ENCODE assay signal across 9 cellular contexts in the genomic region with DNA sequence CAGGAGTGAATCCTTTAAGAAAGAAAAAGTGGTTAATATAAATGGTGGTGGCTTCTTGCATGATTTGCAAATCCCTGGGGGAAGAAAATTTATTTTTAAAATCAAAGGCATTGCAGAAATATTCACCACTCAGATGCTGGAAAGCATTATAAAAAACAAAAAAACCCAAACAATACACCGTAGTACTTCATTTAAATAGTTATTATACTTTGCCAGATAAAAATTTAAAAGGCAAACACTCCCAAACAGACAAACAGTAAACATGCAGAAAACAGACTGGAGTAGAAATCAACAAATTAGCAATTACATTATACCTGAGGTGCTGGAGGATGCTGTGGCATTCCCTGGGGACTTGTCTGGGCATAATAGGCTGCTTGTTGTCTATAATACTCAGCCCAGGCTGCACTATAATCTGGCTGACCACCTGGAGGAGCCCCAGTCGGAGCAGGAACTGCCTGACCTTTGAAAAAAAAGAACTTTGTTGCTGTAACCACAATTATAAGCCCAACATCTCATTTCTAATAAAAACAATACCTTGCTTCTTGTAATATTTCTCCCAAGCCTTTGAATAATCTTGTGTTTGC.
DNase-seq lines count a peak whose midpoint lies in the region; ATAC-seq and TF ChIP-seq lines count a peak whose summit lies in the region.
"Had no signal": no experiment of that assay in that cellular context is flagged by ENCODE, and none has a peak within 500 bp of the region (broad histone marks: within the 10 kb centered on the region; RNA-seq: fewer than 3 reads in every experiment).

No MANE protein-coding gene starts in this region.

- peak overlapping the region; percentile 48 for H3K27ac ChIP-seq in WERI-Rb-1

- no peak overlapping the region for H3K4me3 ChIP-seq in HAP-1
- H3K4me3 ChIP-seq in WERI-Rb-1 (ENCODE audit: low read depth, low read length) = no peak overlapping the region

- in situ Hi-C loops in HAP-1 (cut with MboI; ENCODE audit: low sequenced_read_pairs) = no loop called here

- DNase-seq in D341Med (ENCODE audit: low spot score) = peak; percentile 51
- peak; percentile 47 to 69 for DNase-seq in HAP-1 (ENCODE audit: low spot score in 2 of 2)
- peak; percentile 68 for DNase-seq in WERI-Rb-1
- peak; percentile 70 for DNase-seq in islet precursor cell
- no peak for DNase-seq in putamen (ENCODE audit: low spot score)
- DNase-seq in GF-D8 (lab: John Stamatoyannopoulos, UW) = no peak
- no peak for DNase-seq in stimulated activated CD4-positive, alpha-beta T cell treated with anti-CD3 and anti-CD28 coated beads, Interleukin-4, amount 100 ng/mL, for 1 hour
- DNase-seq: activated T-cell treated with anti-CD3 and anti-CD28 coated beads, Interleukin-2, amount 50 U/mL, for 1 hour had no signal

- TF ChIP-seq CTCF in WERI-Rb-1 (IDR thresholded peaks at IDR 0.05; ENCODE audit: low read depth, low read length) = peak; percentile 47; the same call in 1 of the 2 replicates

- H3K9me3 ChIP-seq in HAP-1 (no peaks in the 10 kb centered on the region), WERI-Rb-1 (ENCODE audit: severe bottlenecking) (no peaks in the 10 kb centered on the region)

- H3K4me1 ChIP-seq in HAP-1 = no peaks in the 10 kb centered on the region

- H3K36me3 ChIP-seq in HAP-1 (replicated peaks) (peaks cover 87% of the 10 kb centered on the region), WERI-Rb-1 (peaks cover 90% of the 10 kb centered on the region)

- no peak for ATAC-seq in GM19328 (IDR thresholded peaks at IDR 0.05; ENCODE audit: unreplicated experiment)

- H3K27me3 ChIP-seq in HAP-1 (ENCODE audit: low read depth) (no peaks in the 10 kb centered on the region), WERI-Rb-1 (ENCODE audit: insufficient read depth, low read depth, severe bottlenecking) (no peaks in the 10 kb centered on the region)

Comparison
In these comparisons a context has a peak if more than half of its experiments do, and no peak if none do; other contexts are left out.
1. DNase-seq: peak in D341Med (single experiment), HAP-1 (2 of 2), WERI-Rb-1 (single experiment) and islet precursor cell (single experiment); none in putamen (single experiment), GF-D8 (single experiment) and stimulated activated CD4-positive, alpha-beta T cell treated with anti-CD3 and anti-CD28 coated beads, Interleukin-4, amount 100 ng/mL, for 1 hour (single experiment).